34 cellular contexts compared by ENCODE assay signal in genomic region chr3:152607179-152607578, GRCh38.
"Had no signal": no experiment of that assay in that cellular context is flagged by ENCODE, and none has a peak within 500 bp of the region (broad histone marks: within the 10 kb centered on the region; RNA-seq: fewer than 3 reads in every experiment).

No MANE protein-coding gene starts in this region.

- H3K27ac ChIP-seq: adrenal gland, ascending aorta, body of pancreas, brain microvascular endothelial cell, breast epithelium, cardiac muscle cell had no signal

- H3K27me3 ChIP-seq: adrenal gland, ascending aorta, brain microvascular endothelial cell, breast epithelium, cardiac muscle cell had no signal

- H3K36me3 ChIP-seq: adrenal gland, ascending aorta, brain microvascular endothelial cell, breast epithelium, cardiac muscle cell had no signal

- H3K4me1 ChIP-seq: adrenal gland, ascending aorta, body of pancreas, breast epithelium had no signal

- H3K4me3 ChIP-seq: adrenal gland, ascending aorta, body of pancreas, breast epithelium, cardiac muscle cell had no signal

- ATAC-seq: activated naive CD4-positive, alpha-beta T cell treated with anti-CD3 and anti-CD28 coated beads, Interleukin-2, amount 50 U/mL, for 72 hours; activated naive CD8-positive, alpha-beta T cell treated with anti-CD3 and anti-CD28 coated beads, Interleukin-2, amount 50 U/mL, for 24 hours; activated T-cell treated with anti-CD3 and anti-CD28 coated beads, Interleukin-2, amount 50 U/mL, for 4 hours; activated T-cell treated with anti-CD3 and anti-CD28 coated beads, Interleukin-2, amount 50 U/mL, for 72 hours; activated T-helper 17 cell treated with anti-CD3 and anti-CD28 coated beads, Interleukin-2, amount 50 U/mL, for 72 hours; body of pancreas had no signal

- H3K9me3 ChIP-seq: ascending aorta, body of pancreas had no signal

- DNase-seq: activated effector memory CD4-positive, alpha-beta T cell treated with anti-CD3 and anti-CD28 coated beads, Interleukin-2, amount 50 U/mL, for 16 hours; activated effector memory CD4-positive, alpha-beta T cell treated with Interleukin-2 at 50 U/mL for 16 hours; activated gamma-delta T cell; activated gamma-delta T cell treated with Interleukin-2 at 50 U/mL for 16 hours; activated naive CD4-positive, alpha-beta T cell; activated naive CD4-positive, alpha-beta T cell treated with anti-CD3 and anti-CD28 coated beads for 36 hours; activated naive CD4-positive, alpha-beta T cell treated with anti-CD3 and anti-CD28 coated beads, Interleukin-2, amount 10 ng/mL, durations not matched to agents 7 days and 5 days; activated naive CD4-positive, alpha-beta T cell treated with anti-CD3 and anti-CD28 coated beads, Interleukin-2, amount 50 U/mL, for 16 hours; activated naive CD4-positive, alpha-beta T cell treated with Interleukin-2 at 50 U/mL for 16 hours; activated naive CD8-positive, alpha-beta T cell treated with anti-CD3 and anti-CD28 coated beads for 36 hours; activated naive CD8-positive, alpha-beta T cell treated with anti-CD3 and anti-CD28 coated beads, Interleukin-2, amount 10 ng/mL, durations not matched to agents 7 days and 5 days; activated naive CD8-positive, alpha-beta T cell treated with anti-CD3 and anti-CD28 coated beads, Interleukin-2, amount 50 U/mL, for 24 hours; activated T-cell treated with anti-CD3 and anti-CD28 coated beads, Interleukin-2, amount 50 U/mL, for 1 hour; activated T-cell treated with anti-CD3 and anti-CD28 coated beads, Interleukin-2, amount 50 U/mL, for 24 hours; activated T-cell treated with anti-CD3 and anti-CD28 coated beads, Interleukin-2, amount 50 U/mL, for 4 hours; activated T-cell treated with anti-CD3 and anti-CD28 coated beads, Interleukin-2, amount 50 U/mL, for 48 hours; activated T-cell treated with anti-CD3 and anti-CD28 coated beads, Interleukin-2, amount 50 U/mL, for 72 hours; adrenal gland; amniotic stem cell; amygdala; anterior cingulate cortex; aorta; body of pancreas; brain microvascular endothelial cell; caudate nucleus; central memory CD4-positive, alpha-beta T cell; cerebellar nuclear complex had no signal

- FAIRE-seq: astrocyte, bronchial epithelial cell had no signal
